Comparison of ENCODE assay signal across 32 cellular contexts in genomic region chr3:175896655-175897054, GRCh38.
"Had no signal": no experiment of that assay in that cellular context is flagged by ENCODE, and none has a peak within 500 bp of the region (broad histone marks: within the 10 kb centered on the region; RNA-seq: fewer than 3 reads in every experiment).

No MANE protein-coding gene starts in this region.

- H3K36me3 ChIP-seq: adrenal gland, breast epithelium had no signal

- H3K9me3 ChIP-seq: adrenal gland, body of pancreas, breast epithelium had no signal

- DNase-seq: activated B cell treated with CpG ODN at 0.5 μM for 24 hours; activated CD4-positive, alpha-beta memory T cell treated with anti-CD3 and anti-CD28 coated beads for 36 hours; activated CD4-positive, alpha-beta T cell treated with anti-CD3 and anti-CD28 coated beads for 4 hours; activated CD4-positive, alpha-beta T cell treated with anti-CD3 and anti-CD28 coated beads, Interleukin-2, amount 50 U/mL, for 1 hour; activated CD4-positive, CD25-positive, alpha-beta regulatory T cell treated with anti-CD3 and anti-CD28 coated beads, Interleukin-2, amount 50 U/mL, for 72 hours; activated CD8-positive, alpha-beta memory T cell treated with anti-CD3 and anti-CD28 coated beads, Interleukin-2, amount 50 U/mL, for 4 hours; activated gamma-delta T cell treated with Interleukin-2 at 50 U/mL for 16 hours; activated naive CD4-positive, alpha-beta T cell treated with anti-CD3 and anti-CD28 coated beads for 36 hours; activated T-cell treated with anti-CD3 and anti-CD28 coated beads for 4 hours; activated T-cell treated with anti-CD3 and anti-CD28 coated beads, Interleukin-2, amount 50 U/mL, for 4 hours; adrenal gland; body of pancreas; NCI-H1105; NCI-H1417 treated with DMSO at 0.1 percent for 48 hours; NCI-H187 treated with DMSO at 0.1 percent for 48 hours; NCI-H2081 treated with DMSO at 0.1 percent for 48 hours; NCI-H226; NCI-H446 treated with DMSO at 0.1 percent for 48 hours; NCI-H526; NCI-H748 treated with DMSO at 0.1 percent for 48 hours; PC-9; SIG-M5; SW 1271; T-helper 1 cell; T-helper 2 cell; T-helper 9 cell had no signal

- H3K4me3 ChIP-seq: adrenal gland, body of pancreas, breast epithelium, coronary artery, PC-9 had no signal

- ATAC-seq: activated naive CD4-positive, alpha-beta T cell treated with anti-CD3 and anti-CD28 coated beads, Interleukin-2, amount 50 U/mL, for 72 hours; activated T-cell treated with anti-CD3 and anti-CD28 coated beads, Interleukin-2, amount 50 U/mL, for 4 hours; body of pancreas; Right ventricle myocardium inferior had no signal

- H3K27ac ChIP-seq: adrenal gland, body of pancreas, breast epithelium, coronary artery, PC-9, RWPE1, VCaP had no signal

- H3K4me2 ChIP-seq: PC-9 had no signal

- H2AFZ ChIP-seq: PC-9 had no signal

- H3K4me1 ChIP-seq: adrenal gland, body of pancreas, breast epithelium had no signal

- H3K27me3 ChIP-seq: adrenal gland, body of pancreas, breast epithelium had no signal
